ENCODE assay signal across 11 cellular contexts in genomic region chr3:110568246-110568645, GRCh38.
DNase-seq lines count a peak whose midpoint lies in the region; ATAC-seq, FAIRE-seq and TF ChIP-seq lines count a peak whose summit lies in the region.
"Had no signal": no experiment of that assay in that cellular context is flagged by ENCODE, and none has a peak within 500 bp of the region (broad histone marks: within the 10 kb centered on the region; RNA-seq: fewer than 3 reads in every experiment).

No MANE protein-coding gene starts in this region.

- DNase-seq in A172 (ENCODE audit: low spot score) (peak; percentile 89), endothelial cell of umbilical vein (ENCODE audit: low read depth, low spot score) (peak; percentile 6), body of pancreas (no peak), NCI-H1694 (lab: John Stamatoyannopoulos, UW) (no peak), Kasumi-1 (lab: John Stamatoyannopoulos, UW) (no peak), NCI-H2171 (lab: John Stamatoyannopoulos, UW) (no peak)
- DNase-seq: NCI-H1092 treated with DMSO at 0.1 percent for 48 hours, T-helper 17 cell had no signal

- 50 to 55% methylated on average over 2 of the region's 2 CpGs for WGBS in body of pancreas, 2 donors

- POLR2A ChIA-PET in endothelial cell of umbilical vein (lab: Charles Lee) = no interaction called here

- TF ChIP-seq POLR2A in endothelial cell of umbilical vein (IDR thresholded peaks at IDR 0.05; ENCODE audit: low read depth, low read length) (no peak), body of pancreas (IDR thresholded peaks at IDR 0.05) (no peak)

- H3K27ac ChIP-seq in endothelial cell of umbilical vein (ENCODE audit: insufficient read depth, low read depth, low read length) (no peak overlapping the region), body of pancreas (no peak overlapping the region)
- H3K27ac ChIP-seq: BLaER1 had no signal

- H3K9me3 ChIP-seq in endothelial cell of umbilical vein (replicated peaks; ENCODE audit: control insufficient read depth, insufficient read depth, low read length) = no peaks in the 10 kb centered on the region
- no peaks in the 10 kb centered on the region for H3K9me3 ChIP-seq in body of pancreas
- H3K9me3 ChIP-seq: BLaER1 had no signal

- BruUV-seq in endothelial cell of umbilical vein (replicated peaks; lab: Mats Ljungman, UMichigan) = no TSS peak

- no peak overlapping the region for H3K4me2 ChIP-seq in endothelial cell of umbilical vein (ENCODE audit: insufficient read depth, low read length)
- H3K4me2 ChIP-seq: BLaER1 had no signal

- dilution Hi-C loops in endothelial cell of umbilical vein (cut with MboI; ENCODE audit: extremely low pct_ligation_motif_present, low sequenced_read_pairs) = no loop called here

- H3K9me1 ChIP-seq in endothelial cell of umbilical vein (replicated peaks; ENCODE audit: control insufficient read depth, extremely low read depth, insufficient read depth, low read length) = no peaks in the 10 kb centered on the region

- H3K27me3 ChIP-seq in endothelial cell of umbilical vein (ENCODE audit: control insufficient read depth in 2 of 2, insufficient read depth in 2 of 2, low read length in 2 of 2) = no peaks in the 10 kb centered on the region
- H3K27me3 ChIP-seq in body of pancreas = no peaks in the 10 kb centered on the region
- H3K27me3 ChIP-seq: BLaER1 had no signal

- intact Hi-C loops in endothelial cell of umbilical vein (cut with micrococcal nuclease) (no loop called here), body of pancreas (cut with DNase I) (no loop called here)

- H2AFZ ChIP-seq in endothelial cell of umbilical vein (ENCODE audit: low read depth, low read length) = peak overlapping the region; percentile 64

- H3K9ac ChIP-seq in endothelial cell of umbilical vein (replicated peaks; ENCODE audit: extremely low read depth, insufficient read depth, low read length) = no peak overlapping the region
- H3K9ac ChIP-seq: BLaER1 had no signal

- no peaks in the 10 kb centered on the region for H4K20me1 ChIP-seq in endothelial cell of umbilical vein (replicated peaks; ENCODE audit: control insufficient read depth, extremely low read depth, insufficient read depth, low read length)
- H4K20me1 ChIP-seq: BLaER1 had no signal

- H3K36me3 ChIP-seq in endothelial cell of umbilical vein (ENCODE audit: control insufficient read depth in 2 of 2, extremely low read depth in 1 of 2, insufficient read depth in 2 of 2, low read length in 2 of 2) = no peaks in the 10 kb centered on the region
- no peaks in the 10 kb centered on the region for H3K36me3 ChIP-seq in body of pancreas (replicated peaks in 1 of 2; ENCODE audit: insufficient read depth in 1 of 2, low read depth in 2 of 2)
- H3K36me3 ChIP-seq: BLaER1 had no signal

- no peak overlapping the region for H3K4me3 ChIP-seq in endothelial cell of umbilical vein (replicated peaks in 1 of 3; ENCODE audit: insufficient read depth in 1 of 3, low read depth in 1 of 3, low read length in 3 of 3)
- H3K4me3 ChIP-seq in body of pancreas = no peak overlapping the region
- H3K4me3 ChIP-seq: BLaER1 had no signal

- CTCF ChIA-PET in endothelial cell of umbilical vein (lab: Charles Lee) = interaction anchor here (0.9 to 1.6 kb wide), 3 partner anchors 8 to 37 kb away, joined by 3 to 5 read pairs (median 4); no protein-coding TSS in a partner anchor

- no peak for TF ChIP-seq CTCF in endothelial cell of umbilical vein (IDR thresholded peaks at IDR 0.05; ENCODE audit: extremely low read depth in 1 of 2, insufficient read depth in 1 of 2, low read depth in 1 of 2, low read length in 2 of 2)
- TF ChIP-seq CTCF in body of pancreas (IDR thresholded peaks at IDR 0.05) = no peak

- no peaks in the 10 kb centered on the region for H3K4me1 ChIP-seq in endothelial cell of umbilical vein (ENCODE audit: control insufficient read depth, extremely low read depth, insufficient read depth, low read length)
- H3K4me1 ChIP-seq in body of pancreas = no peaks in the 10 kb centered on the region
- H3K4me1 ChIP-seq: BLaER1 had no signal

- FAIRE-seq in endothelial cell of umbilical vein (lab: Jason Lieb, UNC) = no peak

- ATAC-seq in GM19397 (IDR thresholded peaks at IDR 0.05; ENCODE audit: unreplicated experiment) = peak; percentile 71
- ATAC-seq in HG03565 (IDR thresholded peaks at IDR 0.05; ENCODE audit: unreplicated experiment) = peak; percentile 74
- no peak for ATAC-seq in body of pancreas
- ATAC-seq: T-helper 17 cell had no signal

- no peaks in the 10 kb centered on the region for H3K79me2 ChIP-seq in endothelial cell of umbilical vein (ENCODE audit: control insufficient read depth, insufficient read depth, low read length)

TF ChIP-seq in endothelial cell of umbilical vein, 7 proteins besides CTCF, POLR2A, EP300 and RAD21:
- TF ChIP-seq POLR2AphosphoS5 (IDR thresholded peaks at IDR 0.05; ENCODE audit: insufficient read depth, low read depth, low read length) (no peak), JUN (IDR thresholded peaks at IDR 0.05; ENCODE audit: borderline replicate concordance, insufficient read depth, insufficient read length, low read depth) (no peak), MAX (IDR thresholded peaks at IDR 0.05; ENCODE audit: insufficient read depth, insufficient read length) (no peak), FOS (IDR thresholded peaks at IDR 0.05; ENCODE audit: borderline replicate concordance, insufficient read depth, low read length) (peak; percentile 38), EZH2 (IDR thresholded peaks at IDR 0.05; ENCODE audit: borderline replicate concordance, low read depth, low read length, severe bottlenecking) (no peak)

Comparison
In these comparisons a context has a peak if more than half of its experiments do, and no peak if none do; other contexts are left out.
1. DNase-seq: peak in A172 (single experiment) and endothelial cell of umbilical vein (single experiment); none in body of pancreas (0 of 4), NCI-H1694 (single experiment), Kasumi-1 (0 of 2) and NCI-H2171 (single experiment).